Comparison of ENCODE assay signal across 18 cellular contexts in genomic region chr4:118824141-118824540, GRCh38.
"Had no signal": no experiment of that assay in that cellular context is flagged by ENCODE, and none has a peak within 500 bp of the region (broad histone marks: within the 10 kb centered on the region; RNA-seq: fewer than 3 reads in every experiment).

No MANE protein-coding gene starts in this region.

- H3K4me3 ChIP-seq: neural progenitor cell, spleen, thyroid gland, upper lobe of right lung had no signal

- H3K4me3 Mint-ChIP-seq: activated naive CD4-positive, alpha-beta T cell treated with anti-CD3 and anti-CD28 coated beads for 36 hours; activated naive CD8-positive, alpha-beta T cell treated with anti-CD3 and anti-CD28 coated beads, Interleukin-2, amount 10 ng/mL, durations not matched to agents 7 days and 5 days; dendritic cell treated with granulocyte-macrophage colony-stimulating factor and Interleukin-4, amounts not matched to agents 40 ng/mL and 50 ng/mL, for 4 days; naive thymus-derived CD4-positive, alpha-beta T cell; neural progenitor cell; stimulated activated naive CD8-positive, alpha-beta T cell treated with anti-CD3 and anti-CD28 coated beads, Interleukin-15, Interleukin-2, amounts not matched to agents 100 ng/mL and 50 ng/mL, for 24 hours had no signal

- H3K9me3 ChIP-seq: spleen, thyroid gland, upper lobe of right lung had no signal

- H3K27ac Mint-ChIP-seq: activated naive CD4-positive, alpha-beta T cell treated with anti-CD3 and anti-CD28 coated beads for 36 hours; dendritic cell treated with granulocyte-macrophage colony-stimulating factor and Interleukin-4, amounts not matched to agents 40 ng/mL and 50 ng/mL, for 4 days; naive thymus-derived CD4-positive, alpha-beta T cell; neural progenitor cell; progenitor cell of endocrine pancreas; stimulated activated naive CD8-positive, alpha-beta T cell treated with anti-CD3 and anti-CD28 coated beads, Interleukin-15, Interleukin-2, amounts not matched to agents 100 ng/mL and 50 ng/mL, for 24 hours had no signal

- H3K9me3 Mint-ChIP-seq: activated naive CD4-positive, alpha-beta T cell treated with anti-CD3 and anti-CD28 coated beads for 36 hours; activated naive CD8-positive, alpha-beta T cell treated with anti-CD3 and anti-CD28 coated beads, Interleukin-2, amount 10 ng/mL, durations not matched to agents 7 days and 5 days; dendritic cell treated with granulocyte-macrophage colony-stimulating factor and Interleukin-4, amounts not matched to agents 40 ng/mL and 50 ng/mL, for 4 days; neural progenitor cell; stimulated activated naive CD8-positive, alpha-beta T cell treated with anti-CD3 and anti-CD28 coated beads, Interleukin-15, Interleukin-2, amounts not matched to agents 100 ng/mL and 50 ng/mL, for 24 hours had no signal

- H3K4me1 ChIP-seq: foreskin keratinocyte, neural progenitor cell had no signal

- H3K27me3 ChIP-seq: foreskin keratinocyte, neural progenitor cell, spleen, thyroid gland, upper lobe of right lung had no signal

- H3K27me3 Mint-ChIP-seq: activated naive CD8-positive, alpha-beta T cell treated with anti-CD3 and anti-CD28 coated beads, Interleukin-2, amount 10 ng/mL, durations not matched to agents 7 days and 5 days; dendritic cell treated with granulocyte-macrophage colony-stimulating factor and Interleukin-4, amounts not matched to agents 40 ng/mL and 50 ng/mL, for 4 days; naive thymus-derived CD4-positive, alpha-beta T cell; stimulated activated naive CD8-positive, alpha-beta T cell treated with anti-CD3 and anti-CD28 coated beads, Interleukin-15, Interleukin-2, amounts not matched to agents 100 ng/mL and 50 ng/mL, for 24 hours had no signal

- H3K36me3 Mint-ChIP-seq: neural progenitor cell had no signal

- H3K36me3 ChIP-seq: neural progenitor cell had no signal

- DNase-seq: activated effector memory CD4-positive, alpha-beta T cell treated with Interleukin-2 at 50 U/mL for 16 hours; activated naive CD4-positive, alpha-beta T cell treated with anti-CD3 and anti-CD28 coated beads for 36 hours; activated naive CD8-positive, alpha-beta T cell treated with anti-CD3 and anti-CD28 coated beads, Interleukin-2, amount 10 ng/mL, durations not matched to agents 7 days and 5 days; activated T-cell treated with anti-CD3 and anti-CD28 coated beads, Interleukin-2, amount 50 U/mL, for 1 hour; amniotic stem cell; effector CD8-positive, alpha-beta T cell; naive thymus-derived CD4-positive, alpha-beta T cell; retina; spleen; stimulated activated CD4-positive, alpha-beta T cell treated with anti-CD3 and anti-CD28 coated beads, Interleukin-4, amount 100 ng/mL, for 24 hours; upper lobe of right lung; WERI-Rb-1 had no signal

- H3K27ac ChIP-seq: foreskin keratinocyte, neural progenitor cell, spleen, upper lobe of right lung, WERI-Rb-1 had no signal

- ATAC-seq: naive thymus-derived CD4-positive, alpha-beta T cell had no signal
